In the genomic region with DNA sequence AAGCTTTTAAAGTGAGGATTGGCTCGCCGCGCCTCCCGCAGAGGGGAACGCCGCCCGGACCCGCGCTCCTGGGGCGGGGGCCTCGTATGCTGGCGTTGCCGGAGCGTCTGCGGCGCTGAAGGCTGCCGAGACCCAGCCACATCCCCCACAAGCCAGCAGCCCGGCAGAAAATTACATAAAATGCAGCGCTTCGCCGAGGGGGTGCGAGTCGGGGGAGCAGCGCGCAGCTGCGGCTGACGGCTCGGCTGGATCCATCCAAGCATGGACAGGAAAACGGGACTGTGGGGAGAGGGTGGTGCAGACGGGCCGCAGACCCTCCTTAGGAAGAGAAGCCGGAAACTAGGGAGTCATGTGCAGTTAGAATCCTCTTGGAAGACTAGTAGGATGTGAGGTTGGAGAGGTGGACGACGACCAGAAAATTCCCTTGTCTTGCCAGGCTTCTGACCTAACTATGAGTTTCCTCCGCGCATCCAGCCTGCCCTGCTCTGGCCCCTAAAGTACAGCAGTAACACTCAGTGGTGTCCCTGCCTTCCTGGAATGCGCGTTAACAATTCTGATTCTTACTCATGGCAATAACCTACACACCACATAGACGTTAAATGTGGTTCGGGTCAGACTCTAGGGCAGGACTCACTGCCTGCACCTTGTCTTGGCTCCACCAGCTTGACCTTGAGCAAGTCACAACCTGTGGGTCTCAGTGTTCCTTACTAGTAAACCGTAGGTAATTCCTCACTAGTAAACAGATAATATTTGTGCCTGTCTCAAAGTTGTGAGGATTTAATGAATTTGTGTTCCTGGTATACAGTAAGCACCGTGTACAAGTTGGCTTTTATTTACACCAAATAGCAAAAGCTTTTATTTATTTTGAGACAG, we compare ENCODE assay signal across 8 cellular contexts. TPM values are rescaled to one million over a fixed set of nuclear protein-coding genes. Genes with fewer than 3 reads are reported as not detected.
DNase-seq lines count a peak whose midpoint lies in the region; ATAC-seq and TF ChIP-seq lines count a peak whose summit lies in the region.

No MANE protein-coding gene starts in this region.

- no peaks in the 10 kb centered on the region for H3K27me3 Mint-ChIP-seq in WTC11 (ENCODE audit: low read depth)
- no peaks in the 10 kb centered on the region for H3K27me3 Mint-ChIP-seq in central memory CD8-positive, alpha-beta T cell

- H3K27ac Mint-ChIP-seq in WTC11, result peak overlapping the region; percentile 98
- H3K27ac Mint-ChIP-seq in central memory CD8-positive, alpha-beta T cell (ENCODE audit: low read depth), result peak overlapping the region; percentile 95

- H3K36me3 Mint-ChIP-seq in WTC11, result peaks cover 25% of the 10 kb centered on the region
- peaks cover 39% of the 10 kb centered on the region for H3K36me3 Mint-ChIP-seq in central memory CD8-positive, alpha-beta T cell (ENCODE audit: insufficient read depth)

- in situ Hi-C loops in GM13976 (cut with MboI; ENCODE audit: low sequenced_read_pairs, unreplicated experiment), result no loop called here

- DNase-seq in GM13976 (ENCODE audit: low spot score) (peak; percentile 53), NCI-H2029 treated with DMSO at 0.1 percent for 48 hours (lab: John Stamatoyannopoulos, UW) (peak; percentile 29), WTC11 (ENCODE audit: low spot score) (peak; percentile 66), kidney epithelial cell (ENCODE audit: low read depth) (peak; percentile 35)
- DNase-seq in central memory CD8-positive, alpha-beta T cell (ENCODE audit: low spot score in 2 of 2), result peak; percentile 38 to 41
- DNase-seq in stimulated activated CD4-positive, alpha-beta T cell treated with anti-CD3 and anti-CD28 coated beads, Interleukin-15, amount 100 ng/mL, for 24 hours, result peak; percentile 56

- H3K4me3 Mint-ChIP-seq in WTC11, result peak overlapping the region; percentile 91
- H3K4me3 Mint-ChIP-seq in central memory CD8-positive, alpha-beta T cell, result peak overlapping the region; percentile 83

- H3K36me3 ChIP-seq in kidney epithelial cell (ENCODE audit: control insufficient read depth, insufficient read depth, low read length), result no peaks in the 10 kb centered on the region

- no peaks in the 10 kb centered on the region for H3K27me3 ChIP-seq in kidney epithelial cell (ENCODE audit: control insufficient read depth, insufficient read depth, low read length)

- peaks cover 13% of the 10 kb centered on the region for H3K4me1 Mint-ChIP-seq in WTC11
- H3K4me1 Mint-ChIP-seq in central memory CD8-positive, alpha-beta T cell, result peaks cover 36% of the 10 kb centered on the region

- peak overlapping the region; percentile 58 for H3K4me3 ChIP-seq in kidney epithelial cell (ENCODE audit: low read depth, low read length)

- POLR2A ChIA-PET in WTC11 (lab: Charles Lee), result interaction anchor here (1.0 to 2.1 kb wide), 5 partner anchors 34 to 130 kb away, joined by 4 to 10 read pairs (median 6); partner anchors contain the start of genes HMGN1 and PSMG1

- peak; percentile 2 for ATAC-seq in HG02798 (IDR thresholded peaks at IDR 0.05; ENCODE audit: poor library complexity, unreplicated experiment)
- ATAC-seq in WTC11, result peak; percentile 20
- ATAC-seq in central memory CD8-positive, alpha-beta T cell (replicated peaks; ENCODE audit: extremely low read depth, poor library complexity, severe bottlenecking), result peak; percentile 23
- ATAC-seq in GM18873 (IDR thresholded peaks at IDR 0.05; ENCODE audit: low FRiP score, unreplicated experiment), result no peak

- CTCF ChIA-PET in WTC11 (lab: Charles Lee), result interaction anchor here (1.0 kb wide), 1 partner anchor 155 kb away, joined by 3 read pairs; no protein-coding TSS in a partner anchor

- TF ChIP-seq CTCF in GM13976 (IDR thresholded peaks at IDR 0.05; ENCODE audit: borderline replicate concordance, control extremely low read depth, extremely low read depth, insufficient read depth, missing control alignments), result no peak
- no peak for TF ChIP-seq CTCF in WTC11 (IDR thresholded peaks at IDR 0.05)
- no peak for TF ChIP-seq CTCF in kidney epithelial cell (IDR thresholded peaks at IDR 0.05; ENCODE audit: insufficient read depth, low read length, poor library complexity, severe bottlenecking)

- H3K9me3 Mint-ChIP-seq in WTC11, result no peaks in the 10 kb centered on the region
- no peaks in the 10 kb centered on the region for H3K9me3 Mint-ChIP-seq in central memory CD8-positive, alpha-beta T cell

TF ChIP-seq in WTC11, 78 proteins besides CTCF, POLR2A, EP300 and RAD21:
- TF ChIP-seq MXD4 (CRISPR knock-in tag; IDR thresholded peaks at IDR 0.05; ENCODE audit: borderline replicate concordance) (no peak), PRRX2 (CRISPR knock-in tag; IDR thresholded peaks at IDR 0.05) (0 out of 2 replicates have a peak, but pooled peaks have one; percentile 33), SMAD4 (CRISPR knock-in tag; IDR thresholded peaks at IDR 0.05) (no peak), NR1H2 (CRISPR knock-in tag; IDR thresholded peaks at IDR 0.05) (0 out of 2 replicates have a peak, but pooled peaks have one; percentile 28)

RNA-seq across cellular contexts. Expression of gene BRWD1, which starts 1.0 kb away (rescaled TPM):
- 48.8 to 53.3 TPM (median 52.5 TPM) in 3 replicates for total RNA-seq in WTC11 (2021)
- total RNA-seq in kidney epithelial cell, result 20.3 and 26.3 TPM in 2 replicates

RNA-seq across cellular contexts. Expression of gene HMGN1, which starts 34.5 kb away (rescaled TPM):
- total RNA-seq in WTC11 (2021) (469 to 522 TPM (median 522 TPM) in 3 replicates), kidney epithelial cell (330 and 352 TPM in 2 replicates)
